In genomic region chr5:43007246-43007910, GRCh38 we compare ENCODE assay signal across 8 cellular contexts. TPM values are rescaled to one million over a fixed set of nuclear protein-coding genes. Genes with fewer than 3 reads are reported as not detected.
DNase-seq lines count a peak whose midpoint lies in the region; ATAC-seq, FAIRE-seq and TF ChIP-seq lines count a peak whose summit lies in the region.

No MANE protein-coding gene starts in this region.

- TF ChIP-seq CTCF in WI38 (IDR thresholded peaks at IDR 0.05; ENCODE audit: low read depth, low read length) (no peak), cardiac fibroblast (IDR thresholded peaks at IDR 0.05; ENCODE audit: low read depth, low read length) (no peak), kidney (IDR thresholded peaks at IDR 0.05; ENCODE audit: borderline replicate concordance, extremely low read depth, insufficient read depth) (no peak), spleen (IDR thresholded peaks at IDR 0.05 in 8 of 11, conservative IDR thresholded peaks at IDR 0.05 in 3 of 11) (no peak)

- H3K27ac ChIP-seq in kidney (ENCODE audit: low read depth in 2 of 2, low read length in 2 of 2), result peak overlapping the region; percentile 37 to 84
- H3K27ac ChIP-seq in spleen, result peak overlapping the region; percentile 94 to 100 (median 99)

- WGBS in spleen, 5 donors, result 4 to 8% (median 7%) methylated on average over 23 to 27 of the region's 27 CpGs

- no peaks in the 10 kb centered on the region for H3K4me1 ChIP-seq in kidney (ENCODE audit: control insufficient read depth in 1 of 2, insufficient read depth in 1 of 2, low read depth in 1 of 2, low read length in 2 of 2)
- H3K4me1 ChIP-seq in spleen, result peaks cover 0 to 54% (median 31%) of the 10 kb centered on the region in 6 donors

- FAIRE-seq in kidney (lab: Jason Lieb, UNC), result no peak

- DNase-seq in NCI-H2227 (lab: John Stamatoyannopoulos, UW; ENCODE audit: unreplicated experiment) (peak; percentile 96), cardiac fibroblast (ENCODE audit: low read depth in 2 of 2) (peak; percentile 96), kidney (peak; percentile 93), spleen (peak; percentile 93)

- no peaks in the 10 kb centered on the region for H3K27me3 ChIP-seq in spleen (replicated peaks in 1 of 7)

- no peak for TF ChIP-seq POLR2A in spleen (IDR thresholded peaks at IDR 0.05)

- H3K4me3 ChIP-seq in WI38 (ENCODE audit: low read depth, low read length), result peak overlapping the region; percentile 67
- H3K4me3 ChIP-seq in cardiac fibroblast (replicated peaks in 1 of 2; ENCODE audit: low read depth in 2 of 2, low read length in 2 of 2), result peak overlapping the region; percentile 48 to 56
- peak overlapping the region; percentile 56 to 70 for H3K4me3 ChIP-seq in kidney (ENCODE audit: low read length in 2 of 2)
- H3K4me3 ChIP-seq in spleen, result peak overlapping the region; percentile 41 to 73 (median 51)

- ATAC-seq in GM18498 (IDR thresholded peaks at IDR 0.05; ENCODE audit: unreplicated experiment), result peak; percentile 29
- ATAC-seq in HG03103 (IDR thresholded peaks at IDR 0.05; ENCODE audit: low read depth, unreplicated experiment), result peak; percentile 21
- no peak for ATAC-seq in GM18519 (IDR thresholded peaks at IDR 0.05; ENCODE audit: low FRiP score, unreplicated experiment)

- peak overlapping the region; percentile 31 to 49 for H3K9ac ChIP-seq in kidney (ENCODE audit: low read length in 2 of 2)

- no peaks in the 10 kb centered on the region for H3K36me3 ChIP-seq in kidney (ENCODE audit: control insufficient read depth in 1 of 2, insufficient read depth in 2 of 2, low read length in 2 of 2)
- H3K36me3 ChIP-seq in spleen, result no peaks in the 10 kb centered on the region

- intact Hi-C loops in kidney (cut with DNase I), result no loop called here
- intact Hi-C loops in spleen (cut with DNase I; ENCODE audit: low total_unique reads), result no loop called here

- H3K9me3 ChIP-seq in kidney (ENCODE audit: control insufficient read depth in 1 of 2, low read length in 2 of 2) (no peaks in the 10 kb centered on the region), spleen (no peaks in the 10 kb centered on the region)

RNA-seq across cellular contexts. Expression of gene ANXA2R, which starts 32.7 kb away (rescaled TPM):
- total RNA-seq in kidney (4.6 TPM), spleen (10 to 100 TPM; 10.0 to 27.2 (median 16.4) TPM)
- polyA plus RNA-seq in kidney (ENCODE audit: insufficient read depth, low read depth, low replicate concordance) (2.0 TPM), spleen (10 to 100 TPM; 28.9 to 44.5 (median 36.5) TPM)
